ENCODE assay signal across 24 cellular contexts in genomic region chr14:93832076-93832475, GRCh38. TPM values are rescaled to one million over a fixed set of nuclear protein-coding genes. Genes with fewer than 3 reads are reported as not detected.
"Had no signal": no experiment of that assay in that cellular context is flagged by ENCODE, and none has a peak within 500 bp of the region (broad histone marks: within the 10 kb centered on the region; RNA-seq: fewer than 3 reads in every experiment).

No MANE protein-coding gene starts in this region.

- H3K27ac ChIP-seq: cardiac muscle cell, heart right ventricle, neutrophil, pancreas, psoas muscle, stomach, suprapubic skin, uterus, WERI-Rb-1 had no signal

- DNase-seq: activated CD4-positive, alpha-beta T cell treated with anti-CD3 and anti-CD28 coated beads, Interleukin-2, amount 50 U/mL, for 1 hour; activated CD4-positive, CD25-positive, alpha-beta regulatory T cell treated with anti-CD3 and anti-CD28 coated beads, Interleukin-2, amount 50 U/mL, for 72 hours; activated CD8-positive, alpha-beta T cell treated with anti-CD3 and anti-CD28 coated beads, Interleukin-2, amount 10 ng/mL, durations not matched to agents 7 days and 5 days; activated gamma-delta T cell; activated naive CD4-positive, alpha-beta T cell treated with anti-CD3 and anti-CD28 coated beads, Interleukin-2, amount 50 U/mL, for 16 hours; activated naive CD8-positive, alpha-beta T cell treated with anti-CD3 and anti-CD28 coated beads, Interleukin-2, amount 50 U/mL, for 24 hours; effector CD4-positive, alpha-beta T cell; islet precursor cell; psoas muscle; stimulated activated CD4-positive, alpha-beta T cell treated with anti-CD3 and anti-CD28 coated beads, Interleukin-1b, Interleukin-23, amount 100 ng/mL, for 48 hours; trophoblast cell; WERI-Rb-1 had no signal

- H3K9me3 Mint-ChIP-seq: natural killer cell treated with Interleukin-12 subunit alpha and Interleukin-12 subunit beta and Interleukin-15 and Interleukin-18, amount 100 ng/mL, for 72 hours had no signal

- H3K36me3 ChIP-seq: cardiac muscle cell, heart right ventricle, neutrophil, pancreas, stomach, suprapubic skin, uterus, WERI-Rb-1 had no signal

- H3K27me3 ChIP-seq: cardiac muscle cell, pancreas, uterus had no signal

- H3K4me1 ChIP-seq: heart right ventricle, pancreas, psoas muscle, uterus had no signal

- H3K4me3 Mint-ChIP-seq: activated CD8-positive, alpha-beta T cell treated with anti-CD3 and anti-CD28 coated beads, Interleukin-2, amount 10 ng/mL, durations not matched to agents 7 days and 5 days; activated naive CD8-positive, alpha-beta T cell treated with anti-CD3 and anti-CD28 coated beads, Interleukin-2, amount 50 U/mL, for 24 hours; activated T-helper 1 cell treated with anti-CD3 and anti-CD28 coated beads, Interleukin-12 subunit alpha, Interleukin-12 subunit beta, Interleukin-2, Interleukin-4 antibody, amounts not matched to agents 30 ng/mL and 10 ng/mL and 1 ng/mL, durations not matched to agents 14 hours and 24 hours and 36 hours; dendritic cell treated with granulocyte-macrophage colony-stimulating factor and Interleukin-4, amounts not matched to agents 40 ng/mL and 50 ng/mL, for 4 days; natural killer cell treated with Interleukin-12 subunit alpha and Interleukin-12 subunit beta and Interleukin-15 and Interleukin-18, amount 100 ng/mL, for 72 hours had no signal

- H3K27ac Mint-ChIP-seq: activated CD8-positive, alpha-beta T cell treated with anti-CD3 and anti-CD28 coated beads, Interleukin-2, amount 10 ng/mL, durations not matched to agents 7 days and 5 days; activated naive CD8-positive, alpha-beta T cell treated with anti-CD3 and anti-CD28 coated beads, Interleukin-2, amount 50 U/mL, for 24 hours; activated T-helper 1 cell treated with anti-CD3 and anti-CD28 coated beads, Interleukin-12 subunit alpha, Interleukin-12 subunit beta, Interleukin-2, Interleukin-4 antibody, amounts not matched to agents 30 ng/mL and 10 ng/mL and 1 ng/mL, durations not matched to agents 14 hours and 24 hours and 36 hours; dendritic cell treated with granulocyte-macrophage colony-stimulating factor and Interleukin-4, amounts not matched to agents 40 ng/mL and 50 ng/mL, for 4 days; natural killer cell treated with Interleukin-12 subunit alpha and Interleukin-12 subunit beta and Interleukin-15 and Interleukin-18, amount 100 ng/mL, for 72 hours had no signal

- H3K36me3 Mint-ChIP-seq: natural killer cell treated with Interleukin-12 subunit alpha and Interleukin-12 subunit beta and Interleukin-15 and Interleukin-18, amount 100 ng/mL, for 72 hours had no signal

- H3K4me3 ChIP-seq: cardiac muscle cell, heart right ventricle, pancreas, psoas muscle, stomach, suprapubic skin, uterus had no signal

- H3K4me1 Mint-ChIP-seq: activated naive CD8-positive, alpha-beta T cell treated with anti-CD3 and anti-CD28 coated beads, Interleukin-2, amount 50 U/mL, for 24 hours had no signal

- ATAC-seq: activated CD8-positive, alpha-beta T cell treated with anti-CD3 and anti-CD28 coated beads, Interleukin-2, amount 10 ng/mL, durations not matched to agents 7 days and 5 days; activated naive CD8-positive, alpha-beta T cell treated with anti-CD3 and anti-CD28 coated beads, Interleukin-2, amount 50 U/mL, for 24 hours; natural killer cell treated with Interleukin-12 subunit alpha and Interleukin-12 subunit beta and Interleukin-15 and Interleukin-18, amount 100 ng/mL, for 72 hours; psoas muscle had no signal

- H3K9me3 ChIP-seq: heart right ventricle, neutrophil, pancreas, psoas muscle, stomach, suprapubic skin, uterus had no signal

RNA-seq across cellular contexts. Expression of gene PRIMA1, which starts 43.8 kb away (rescaled TPM):
- total RNA-seq: activated CD8-positive, alpha-beta T cell treated with anti-CD3 and anti-CD28 coated beads, Interleukin-2, amount 10 ng/mL, durations not matched to agents 7 days and 5 days; activated T-helper 1 cell treated with anti-CD3 and anti-CD28 coated beads, Interleukin-12 subunit alpha, Interleukin-12 subunit beta, Interleukin-2, Interleukin-4 antibody, amounts not matched to agents 30 ng/mL and 10 ng/mL and 1 ng/mL, durations not matched to agents 14 hours and 24 hours and 36 hours; epithelial cell of proximal tubule; fibroblast of villous mesenchyme; natural killer cell treated with Interleukin-12 subunit alpha and Interleukin-12 subunit beta and Interleukin-15 and Interleukin-18, amount 100 ng/mL, for 72 hours had no signal
